ENCODE assay signal across 1 cellular context in genomic region chr20:19909696-19910095, GRCh38.
TF ChIP-seq lines count a peak whose summit lies in the region.

No MANE protein-coding gene starts in this region.

TF ChIP-seq in SK-N-SH treated with all-trans-retinoic acid at 6 μM for 48 hours, 23 proteins besides CTCF, POLR2A, EP300 and RAD21 (continued from another document):
- TF ChIP-seq BACH2 (CRISPR knock-in tag; IDR thresholded peaks at IDR 0.05; ENCODE audit: borderline replicate concordance) (no peak), CREB5 (CRISPR knock-in tag; IDR thresholded peaks at IDR 0.05; ENCODE audit: low read depth) (no peak), ZNF70 (CRISPR knock-in tag; IDR thresholded peaks at IDR 0.05) (no peak), ZFP30 (CRISPR knock-in tag; IDR thresholded peaks at IDR 0.05) (no peak), ESRRG (CRISPR knock-in tag; IDR thresholded peaks at IDR 0.05) (no peak)
